ENCODE assay signal across 29 cellular contexts in the genomic region with DNA sequence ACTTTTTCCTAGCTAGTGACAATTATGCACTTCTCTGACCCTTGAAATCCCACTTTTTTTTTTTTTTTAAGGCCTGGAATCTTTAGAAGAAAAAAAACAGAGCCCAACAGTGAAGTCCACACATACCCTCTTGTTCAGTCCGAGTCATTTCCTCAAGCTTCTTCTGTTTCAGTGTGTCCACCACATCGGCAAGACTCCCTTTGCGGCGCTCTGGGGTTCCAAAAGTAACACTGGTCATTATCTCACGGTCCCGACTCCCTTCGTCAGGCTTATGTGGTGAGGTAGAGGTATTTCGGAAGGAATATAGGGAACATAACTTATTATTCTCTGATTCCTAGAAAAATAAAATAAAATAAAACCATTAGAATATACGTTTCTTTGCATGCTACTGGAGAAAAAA. TPM values are rescaled to one million over a fixed set of nuclear protein-coding genes. Genes with fewer than 3 reads are reported as not detected.
"Had no signal": no experiment of that assay in that cellular context is flagged by ENCODE, and none has a peak within 500 bp of the region (broad histone marks: within the 10 kb centered on the region; RNA-seq: fewer than 3 reads in every experiment).

No MANE protein-coding gene starts in this region.

- ATAC-seq: activated CD4-positive, alpha-beta T cell treated with anti-CD3 and anti-CD28 coated beads for 36 hours; activated CD8-positive, alpha-beta memory T cell treated with anti-CD3 and anti-CD28 coated beads, Interleukin-2, amount 10 ng/mL, durations not matched to agents 7 days and 5 days; activated CD8-positive, alpha-beta T cell treated with anti-CD3 and anti-CD28 coated beads, Interleukin-2, amount 10 ng/mL, durations not matched to agents 7 days and 5 days; activated naive CD4-positive, alpha-beta T cell treated with anti-CD3 and anti-CD28 coated beads, Interleukin-2, amount 50 U/mL, for 72 hours; activated T-cell treated with anti-CD3 and anti-CD28 coated beads, Interleukin-2, amount 50 U/mL, for 72 hours; esophagus mucosa; T-helper 17 cell had no signal

- H3K79me2 ChIP-seq: hepatocyte had no signal

- H3K27ac ChIP-seq: ascending aorta, brain microvascular endothelial cell, coronary artery, dorsolateral prefrontal cortex, hepatocyte had no signal

- H3K27me3 ChIP-seq: ascending aorta, brain microvascular endothelial cell, hepatocyte had no signal

- H3K4me2 ChIP-seq: hepatocyte had no signal

- H3K4me1 ChIP-seq: ascending aorta had no signal

- DNase-seq: activated CD4-positive, alpha-beta memory T cell treated with anti-CD3 and anti-CD28 coated beads for 36 hours; activated CD4-positive, alpha-beta T cell treated with anti-CD3 and anti-CD28 coated beads for 36 hours; activated CD4-positive, alpha-beta T cell treated with anti-CD3 and anti-CD28 coated beads, Interleukin-2, amount 10 ng/mL, durations not matched to agents 24 days and 14 days; activated CD4-positive, CD25-positive, alpha-beta regulatory T cell; activated CD4-positive, CD25-positive, alpha-beta regulatory T cell treated with anti-CD3 and anti-CD28 coated beads, Interleukin-2, amount 50 U/mL, for 72 hours; activated CD8-positive, alpha-beta memory T cell treated with anti-CD3 and anti-CD28 coated beads, Interleukin-2, amount 10 ng/mL, durations not matched to agents 7 days and 5 days; activated CD8-positive, alpha-beta memory T cell treated with anti-CD3 and anti-CD28 coated beads, Interleukin-2, amount 50 U/mL, for 48 hours; activated CD8-positive, alpha-beta T cell treated with anti-CD3 and anti-CD28 coated beads, Interleukin-2, amount 10 ng/mL, durations not matched to agents 7 days and 5 days; activated gamma-delta T cell; activated naive CD4-positive, alpha-beta T cell; activated naive CD4-positive, alpha-beta T cell treated with anti-CD3 and anti-CD28 coated beads, Interleukin-2, amount 10 ng/mL, durations not matched to agents 7 days and 5 days; activated naive CD8-positive, alpha-beta T cell treated with anti-CD3 and anti-CD28 coated beads, Interleukin-2, amount 10 ng/mL, durations not matched to agents 7 days and 5 days; activated T-cell treated with anti-CD3 and anti-CD28 coated beads for 4 hours; activated T-cell treated with anti-CD3 and anti-CD28 coated beads, Interleukin-2, amount 50 U/mL, for 24 hours; activated T-cell treated with anti-CD3 and anti-CD28 coated beads, Interleukin-2, amount 50 U/mL, for 72 hours; brain microvascular endothelial cell; dorsolateral prefrontal cortex; effector memory CD4-positive, alpha-beta T cell; endodermal cell; foreskin fibroblast; head of caudate nucleus; T-helper 17 cell; T1000 had no signal

- H3K36me3 ChIP-seq: ascending aorta, brain microvascular endothelial cell had no signal

- H3K9me3 ChIP-seq: ascending aorta had no signal

- H2AFZ ChIP-seq: hepatocyte had no signal

- H3K4me3 ChIP-seq: ascending aorta, coronary artery, dorsolateral prefrontal cortex, hepatocyte had no signal

RNA-seq across cellular contexts. Expression of gene SOX6, which starts 38.0 kb away (rescaled TPM):
- total RNA-seq: activated CD4-positive, alpha-beta memory T cell treated with anti-CD3 and anti-CD28 coated beads for 36 hours; activated CD4-positive, alpha-beta T cell treated with anti-CD3 and anti-CD28 coated beads, Interleukin-2, amount 10 ng/mL, durations not matched to agents 24 days and 14 days; activated CD8-positive, alpha-beta memory T cell treated with anti-CD3 and anti-CD28 coated beads for 36 hours; activated CD8-positive, alpha-beta T cell treated with anti-CD3 and anti-CD28 coated beads, Interleukin-2, amount 10 ng/mL, durations not matched to agents 7 days and 5 days; activated naive CD4-positive, alpha-beta T cell treated with anti-CD3 and anti-CD28 coated beads, Interleukin-2, amount 50 U/mL, for 72 hours; activated naive CD8-positive, alpha-beta T cell treated with anti-CD3 and anti-CD28 coated beads, Interleukin-2, amount 10 ng/mL, durations not matched to agents 7 days and 5 days had no signal
